Comparison of ENCODE assay signal across 1 cellular context in the genomic region with DNA sequence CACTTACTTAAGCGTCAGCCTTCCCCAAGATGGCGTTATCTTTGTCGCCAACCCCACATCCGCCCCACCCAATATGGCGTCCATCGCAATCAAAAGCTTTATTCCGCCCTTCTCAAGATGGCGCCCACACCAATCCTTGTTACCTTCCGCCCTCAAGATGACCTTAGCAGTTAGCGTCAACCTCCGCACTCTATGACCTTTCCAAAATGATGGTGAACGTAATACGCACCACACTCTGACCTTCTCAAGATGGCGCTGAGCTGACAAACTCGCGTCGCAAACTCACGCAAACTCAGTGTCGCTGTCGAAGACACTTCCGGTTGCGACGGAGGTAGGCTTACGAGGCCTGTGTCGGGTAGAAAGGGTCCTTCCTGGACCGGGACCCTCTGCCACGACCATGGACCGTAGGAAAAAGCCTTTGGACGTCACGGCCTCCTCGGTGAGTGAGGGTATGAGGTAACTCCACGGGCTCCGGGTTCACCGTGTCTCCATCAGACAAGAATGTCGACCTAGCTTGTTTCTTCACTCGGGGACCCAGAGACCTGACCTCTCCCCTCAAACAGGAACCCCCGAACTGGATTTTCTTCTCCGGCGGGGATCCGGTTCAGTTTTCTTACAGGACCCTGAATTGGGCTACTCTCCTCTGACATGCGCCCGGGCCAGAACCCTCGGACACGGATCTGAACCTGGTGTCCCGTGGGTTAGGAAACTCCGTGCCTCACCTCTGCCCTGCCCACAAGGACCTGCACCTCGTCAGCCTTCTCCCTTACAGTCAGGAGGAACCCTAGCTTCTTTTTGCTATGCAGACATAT.
TF ChIP-seq lines count a peak whose summit lies in the region.

A gene (plus strand): TSS at position 323 of the 812 bp plus-strand sequence. CDS start 75 bp downstream, at position 398.

TF ChIP-seq in GM12878, 131 proteins besides CTCF, POLR2A, EP300 and RAD21 (continued from another document):
- TF ChIP-seq, protein P1, sequence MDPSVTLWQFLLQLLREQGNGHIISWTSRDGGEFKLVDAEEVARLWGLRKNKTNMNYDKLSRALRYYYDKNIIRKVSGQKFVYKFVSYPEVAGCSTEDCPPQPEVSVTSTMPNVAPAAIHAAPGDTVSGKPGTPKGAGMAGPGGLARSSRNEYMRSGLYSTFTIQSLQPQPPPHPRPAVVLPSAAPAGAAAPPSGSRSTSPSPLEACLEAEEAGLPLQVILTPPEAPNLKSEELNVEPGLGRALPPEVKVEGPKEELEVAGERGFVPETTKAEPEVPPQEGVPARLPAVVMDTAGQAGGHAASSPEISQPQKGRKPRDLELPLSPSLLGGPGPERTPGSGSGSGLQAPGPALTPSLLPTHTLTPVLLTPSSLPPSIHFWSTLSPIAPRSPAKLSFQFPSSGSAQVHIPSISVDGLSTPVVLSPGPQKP (IDR thresholded peaks at IDR 0.05; ENCODE audit: low read depth, low read length), result peak; percentile 82
- TF ChIP-seq CBX5 (IDR thresholded peaks at IDR 0.05; ENCODE audit: low read depth) (no peak; the same call in 1 of the 2 replicates), SMARCA5 (IDR thresholded peaks at IDR 0.05) (no peak), SREBF1 (IDR thresholded peaks at IDR 0.05; ENCODE audit: low read length) (0 out of 2 replicates have a peak, but pooled peaks have one; percentile 61), HDAC6 (IDR thresholded peaks at IDR 0.05; ENCODE audit: unreplicated experiment) (peak; percentile 54), MTA3 (IDR thresholded peaks at IDR 0.05; ENCODE audit: borderline replicate concordance, low read length) (no peak), HCFC1 (IDR thresholded peaks at IDR 0.05; ENCODE audit: low read length) (peak; percentile 98), RB1 (IDR thresholded peaks at IDR 0.05; ENCODE audit: borderline replicate concordance) (peak; percentile 43; the same call in 1 of the 2 replicates), PML (IDR thresholded peaks at IDR 0.05; ENCODE audit: low read length) (peak; percentile 90)
- TF ChIP-seq, protein P2, sequence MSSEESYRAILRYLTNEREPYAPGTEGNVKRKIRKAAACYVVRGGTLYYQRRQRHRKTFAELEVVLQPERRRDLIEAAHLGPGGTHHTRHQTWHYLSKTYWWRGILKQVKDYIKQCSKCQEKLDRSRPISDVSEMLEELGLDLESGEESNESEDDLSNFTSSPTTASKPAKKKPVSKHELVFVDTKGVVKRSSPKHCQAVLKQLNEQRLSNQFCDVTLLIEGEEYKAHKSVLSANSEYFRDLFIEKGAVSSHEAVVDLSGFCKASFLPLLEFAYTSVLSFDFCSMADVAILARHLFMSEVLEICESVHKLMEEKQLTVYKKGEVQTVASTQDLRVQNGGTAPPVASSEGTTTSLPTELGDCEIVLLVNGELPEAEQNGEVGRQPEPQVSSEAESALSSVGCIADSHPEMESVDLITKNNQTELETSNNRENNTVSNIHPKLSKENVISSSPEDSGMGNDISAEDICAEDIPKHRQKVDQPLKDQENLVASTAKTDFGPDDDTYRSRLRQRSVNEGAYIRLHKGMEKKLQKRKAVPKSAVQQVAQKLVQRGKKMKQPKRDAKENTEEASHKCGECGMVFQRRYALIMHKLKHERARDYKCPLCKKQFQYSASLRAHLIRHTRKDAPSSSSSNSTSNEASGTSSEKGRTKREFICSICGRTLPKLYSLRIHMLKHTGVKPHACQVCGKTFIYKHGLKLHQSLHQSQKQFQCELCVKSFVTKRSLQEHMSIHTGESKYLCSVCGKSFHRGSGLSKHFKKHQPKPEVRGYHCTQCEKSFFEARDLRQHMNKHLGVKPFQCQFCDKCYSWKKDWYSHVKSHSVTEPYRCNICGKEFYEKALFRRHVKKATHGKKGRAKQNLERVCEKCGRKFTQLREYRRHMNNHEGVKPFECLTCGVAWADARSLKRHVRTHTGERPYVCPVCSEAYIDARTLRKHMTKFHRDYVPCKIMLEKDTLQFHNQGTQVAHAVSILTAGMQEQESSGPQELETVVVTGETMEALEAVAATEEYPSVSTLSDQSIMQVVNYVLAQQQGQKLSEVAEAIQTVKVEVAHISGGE (CRISPR knock-in tag; IDR thresholded peaks at IDR 0.05), result no peak
- TF ChIP-seq, protein P3, sequence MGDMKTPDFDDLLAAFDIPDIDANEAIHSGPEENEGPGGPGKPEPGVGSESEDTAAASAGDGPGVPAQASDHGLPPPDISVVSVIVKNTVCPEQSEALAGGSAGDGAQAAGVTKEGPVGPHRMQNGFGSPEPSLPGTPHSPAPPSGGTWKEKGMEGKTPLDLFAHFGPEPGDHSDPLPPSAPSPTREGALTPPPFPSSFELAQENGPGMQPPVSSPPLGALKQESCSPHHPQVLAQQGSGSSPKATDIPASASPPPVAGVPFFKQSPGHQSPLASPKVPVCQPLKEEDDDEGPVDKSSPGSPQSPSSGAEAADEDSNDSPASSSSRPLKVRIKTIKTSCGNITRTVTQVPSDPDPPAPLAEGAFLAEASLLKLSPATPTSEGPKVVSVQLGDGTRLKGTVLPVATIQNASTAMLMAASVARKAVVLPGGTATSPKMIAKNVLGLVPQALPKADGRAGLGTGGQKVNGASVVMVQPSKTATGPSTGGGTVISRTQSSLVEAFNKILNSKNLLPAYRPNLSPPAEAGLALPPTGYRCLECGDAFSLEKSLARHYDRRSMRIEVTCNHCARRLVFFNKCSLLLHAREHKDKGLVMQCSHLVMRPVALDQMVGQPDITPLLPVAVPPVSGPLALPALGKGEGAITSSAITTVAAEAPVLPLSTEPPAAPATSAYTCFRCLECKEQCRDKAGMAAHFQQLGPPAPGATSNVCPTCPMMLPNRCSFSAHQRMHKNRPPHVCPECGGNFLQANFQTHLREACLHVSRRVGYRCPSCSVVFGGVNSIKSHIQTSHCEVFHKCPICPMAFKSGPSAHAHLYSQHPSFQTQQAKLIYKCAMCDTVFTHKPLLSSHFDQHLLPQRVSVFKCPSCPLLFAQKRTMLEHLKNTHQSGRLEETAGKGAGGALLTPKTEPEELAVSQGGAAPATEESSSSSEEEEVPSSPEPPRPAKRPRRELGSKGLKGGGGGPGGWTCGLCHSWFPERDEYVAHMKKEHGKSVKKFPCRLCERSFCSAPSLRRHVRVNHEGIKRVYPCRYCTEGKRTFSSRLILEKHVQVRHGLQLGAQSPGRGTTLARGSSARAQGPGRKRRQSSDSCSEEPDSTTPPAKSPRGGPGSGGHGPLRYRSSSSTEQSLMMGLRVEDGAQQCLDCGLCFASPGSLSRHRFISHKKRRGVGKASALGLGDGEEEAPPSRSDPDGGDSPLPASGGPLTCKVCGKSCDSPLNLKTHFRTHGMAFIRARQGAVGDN (IDR thresholded peaks at IDR 0.05), result peak; percentile 35; the same call in 1 of the 2 replicates
